In genomic region chr2:170770008-170770303, GRCh38 we compare ENCODE assay signal across 9 cellular contexts. TPM values are rescaled to one million over a fixed set of nuclear protein-coding genes. Genes with fewer than 3 reads are reported as not detected.
DNase-seq lines count a peak whose midpoint lies in the region; ATAC-seq and TF ChIP-seq lines count a peak whose summit lies in the region.
"Had no signal": no experiment of that assay in that cellular context is flagged by ENCODE, and none has a peak within 500 bp of the region (broad histone marks: within the 10 kb centered on the region; RNA-seq: fewer than 3 reads in every experiment).

No MANE protein-coding gene starts in this region.

- peak; percentile 60 for DNase-seq in NCI-H524 treated with DMSO at 0.1 percent for 48 hours (lab: John Stamatoyannopoulos, UW)
- DNase-seq in NCI-H524 (lab: John Stamatoyannopoulos, UW), result no peak
- DNase-seq in NCI-H2196 treated with DMSO at 0.1 percent for 48 hours (lab: John Stamatoyannopoulos, UW; ENCODE audit: unreplicated experiment), result peak; percentile 34
- DNase-seq in natural killer cell, result no peak
- DNase-seq in activated effector memory CD4-positive, alpha-beta T cell treated with Interleukin-2 at 50 U/mL for 16 hours, result no peak
- DNase-seq in NOMO-1 (lab: John Stamatoyannopoulos, UW; ENCODE audit: unreplicated experiment in 2 of 2), result no peak
- no peak for DNase-seq in NCI-H82 (lab: John Stamatoyannopoulos, UW)

- H3K36me3 Mint-ChIP-seq in dendritic cell treated with granulocyte-macrophage colony-stimulating factor and Interleukin-4, amounts not matched to agents 40 ng/mL and 50 ng/mL, for 4 days (ENCODE audit: low read depth), result peaks cover 7% of the 10 kb centered on the region
- no peaks in the 10 kb centered on the region for H3K36me3 Mint-ChIP-seq in natural killer cell

- TF ChIP-seq CTCF in natural killer cell (IDR thresholded peaks at IDR 0.05), result no peak

- no peaks in the 10 kb centered on the region for H3K9me3 Mint-ChIP-seq in dendritic cell treated with granulocyte-macrophage colony-stimulating factor and Interleukin-4, amounts not matched to agents 40 ng/mL and 50 ng/mL, for 4 days
- no peaks in the 10 kb centered on the region for H3K9me3 Mint-ChIP-seq in natural killer cell

- ATAC-seq in natural killer cell, result no peak

- H3K27ac Mint-ChIP-seq in dendritic cell treated with granulocyte-macrophage colony-stimulating factor and Interleukin-4, amounts not matched to agents 40 ng/mL and 50 ng/mL, for 4 days, result no peak overlapping the region
- peak overlapping the region in 1 of 2 donors; percentile 79 for H3K27ac Mint-ChIP-seq in natural killer cell

- H3K27me3 Mint-ChIP-seq in dendritic cell treated with granulocyte-macrophage colony-stimulating factor and Interleukin-4, amounts not matched to agents 40 ng/mL and 50 ng/mL, for 4 days, result peaks cover 56% of the 10 kb centered on the region
- H3K27me3 Mint-ChIP-seq in natural killer cell (ENCODE audit: low read depth in 2 of 2), result peaks cover 7 to 44% of the 10 kb centered on the region in 2 donors

- intact Hi-C loops in dendritic cell treated with granulocyte-macrophage colony-stimulating factor and Interleukin-4, amounts not matched to agents 40 ng/mL and 50 ng/mL, for 4 days (cut with micrococcal nuclease), result no loop called here
- intact Hi-C loops in natural killer cell (cut with micrococcal nuclease), result no loop called here

- H3K4me3 Mint-ChIP-seq in dendritic cell treated with granulocyte-macrophage colony-stimulating factor and Interleukin-4, amounts not matched to agents 40 ng/mL and 50 ng/mL, for 4 days, result peak overlapping the region; percentile 85
- H3K4me3 Mint-ChIP-seq in natural killer cell, result peak overlapping the region; percentile 89

- peaks cover 14% of the 10 kb centered on the region for H3K4me1 Mint-ChIP-seq in dendritic cell treated with granulocyte-macrophage colony-stimulating factor and Interleukin-4, amounts not matched to agents 40 ng/mL and 50 ng/mL, for 4 days (ENCODE audit: low read depth)
- H3K4me1 Mint-ChIP-seq in natural killer cell, result peaks cover 11 to 14% of the 10 kb centered on the region in 2 donors

RNA-seq across cellular contexts. Expression of gene ERICH2, which starts 0.2 kb away (rescaled TPM):
- total RNA-seq in natural killer cell, result not detected
- total RNA-seq: Daoy had no signal

RNA-seq across cellular contexts. Expression of gene GAD1, which starts 46.7 kb away (rescaled TPM):
- not detected for total RNA-seq in natural killer cell

RNA-seq across cellular contexts. Expression of gene SP5, which starts 54.8 kb away (rescaled TPM):
- total RNA-seq in natural killer cell, result not detected

Comparison
In these comparisons a context has a peak if more than half of its experiments do, and no peak if none do; other contexts are left out.
1. DNase-seq: peak in NCI-H524 treated with DMSO at 0.1 percent for 48 hours (single experiment) and NCI-H2196 treated with DMSO at 0.1 percent for 48 hours (single experiment); none in NCI-H524 (0 of 2), natural killer cell (single experiment), activated effector memory CD4-positive, alpha-beta T cell treated with Interleukin-2 at 50 U/mL for 16 hours (single experiment), NOMO-1 (0 of 2) and NCI-H82 (single experiment).